In genomic region chr1:235923466-235924008, GRCh38 we compare ENCODE assay signal across 9 cellular contexts. TPM values are rescaled to one million over a fixed set of nuclear protein-coding genes. Genes with fewer than 3 reads are reported as not detected.
DNase-seq lines count a peak whose midpoint lies in the region; ATAC-seq, FAIRE-seq and TF ChIP-seq lines count a peak whose summit lies in the region.
"Had no signal": no experiment of that assay in that cellular context is flagged by ENCODE, and none has a peak within 500 bp of the region (broad histone marks: within the 10 kb centered on the region; RNA-seq: fewer than 3 reads in every experiment).

No MANE protein-coding gene starts in this region.

- H3K27ac ChIP-seq in DOHH2 (ENCODE audit: low read depth, low read length) (no peak overlapping the region), SK-N-MC (peak overlapping the region; percentile 17; the same call in 1 of the 2 replicates), keratinocyte (ENCODE audit: control insufficient read depth, insufficient read depth, low read length) (peak overlapping the region; percentile 70), ovary (no peak overlapping the region), tibial nerve (no peak overlapping the region)
- H3K27ac ChIP-seq: SJSA1 had no signal

- H3F3A ChIP-seq in DOHH2 (ENCODE audit: control insufficient read depth, insufficient read depth) = no peaks in the 10 kb centered on the region

- no peaks in the 10 kb centered on the region for H3K36me3 ChIP-seq in DOHH2 (ENCODE audit: control insufficient read depth, low read length)
- no peaks in the 10 kb centered on the region for H3K36me3 ChIP-seq in SK-N-MC (ENCODE audit: insufficient read depth, low read length)
- H3K36me3 ChIP-seq in keratinocyte (ENCODE audit: control insufficient read depth in 2 of 2, extremely low read depth in 1 of 2, insufficient read depth in 2 of 2, low read length in 2 of 2) = no peaks in the 10 kb centered on the region
- H3K36me3 ChIP-seq in ovary = no peaks in the 10 kb centered on the region
- H3K36me3 ChIP-seq in tibial nerve = no peaks in the 10 kb centered on the region
- H3K36me3 ChIP-seq: SJSA1 had no signal

- WGBS in ovary, 3 donors = 60 to 68% (median 65%) methylated on average over 6 of the region's 6 CpGs
- WGBS in tibial nerve, 2 donors = 58% methylated on average over 6 of the region's 6 CpGs

- dilution Hi-C loops in keratinocyte (cut with MboI; ENCODE audit: extremely low pct_ligation_motif_present, low sequenced_read_pairs) = no loop called here

- TF ChIP-seq EP300 in ovary (IDR thresholded peaks at IDR 0.05) (no peak), tibial nerve (IDR thresholded peaks at IDR 0.05) (no peak)

- H2AFZ ChIP-seq in keratinocyte (ENCODE audit: control insufficient read depth, low read length) = no peak overlapping the region

- H3K79me2 ChIP-seq in DOHH2 (ENCODE audit: control insufficient read depth, low read length) (no peaks in the 10 kb centered on the region), keratinocyte (ENCODE audit: control insufficient read depth, insufficient read depth, low read length) (no peaks in the 10 kb centered on the region)

- H3K27me3 ChIP-seq in DOHH2 (ENCODE audit: control insufficient read depth, low read length) (peaks cover 2% of the 10 kb centered on the region; the same call in 1 of the 2 replicates), keratinocyte (ENCODE audit: control insufficient read depth, extremely low read depth, insufficient read depth, low read length) (no peaks in the 10 kb centered on the region), ovary (no peaks in the 10 kb centered on the region), tibial nerve (no peaks in the 10 kb centered on the region)
- H3K27me3 ChIP-seq: SJSA1 had no signal

- DNase-seq in SK-N-MC (ENCODE audit: low read depth, low spot score) (no peak), keratinocyte (ENCODE audit: low read depth, low spot score) (no peak), ovary (no peak), Right ventricle myocardium inferior (ENCODE audit: missing footprints) (no peak), tibial nerve (ENCODE audit: low spot score in 2 of 2) (no peak)

- no peaks in the 10 kb centered on the region for H3K9me2 ChIP-seq in DOHH2 (replicated peaks; ENCODE audit: control insufficient read depth, low read length)

- intact Hi-C loops in ovary (cut with DNase I) (no loop called here), Right ventricle myocardium inferior (cut with DNase I) (no loop called here)

- TF ChIP-seq POLR2A in ovary (IDR thresholded peaks at IDR 0.05) (no peak), tibial nerve (IDR thresholded peaks at IDR 0.05) (no peak)

- ATAC-seq in HG03108 (IDR thresholded peaks at IDR 0.05; ENCODE audit: unreplicated experiment) (peak; percentile 49), HG03135 (IDR thresholded peaks at IDR 0.05; ENCODE audit: unreplicated experiment) (no peak), Right ventricle myocardium inferior (no peak)

- H3K4me3 ChIP-seq in DOHH2 (ENCODE audit: low read length) = no peak overlapping the region
- H3K4me3 ChIP-seq in SK-N-MC = no peak overlapping the region
- peak overlapping the region in 1 of 3 experiments; percentile 7 for H3K4me3 ChIP-seq in keratinocyte (ENCODE audit: control insufficient read depth in 2 of 3, extremely low read depth in 1 of 3, insufficient read depth in 2 of 3, low read depth in 1 of 3, low read length in 3 of 3)
- no peak overlapping the region for H3K4me3 ChIP-seq in ovary
- no peak overlapping the region for H3K4me3 ChIP-seq in tibial nerve
- H3K4me3 ChIP-seq: SJSA1 had no signal

- H4K20me1 ChIP-seq in DOHH2 (ENCODE audit: control insufficient read depth, insufficient read depth, low read depth, low read length) (no peaks in the 10 kb centered on the region), keratinocyte (ENCODE audit: control insufficient read depth, extremely low read depth, insufficient read depth, low read length) (no peaks in the 10 kb centered on the region)

- peak; percentile 68 for FAIRE-seq in keratinocyte (lab: Jason Lieb, UNC)

- H3K9me1 ChIP-seq in keratinocyte (ENCODE audit: control insufficient read depth, extremely low read depth, insufficient read depth, low read length) = peaks cover 3% of the 10 kb centered on the region

- TF ChIP-seq CTCF in DOHH2 (IDR thresholded peaks at IDR 0.05; ENCODE audit: low read depth, low read length, poor library complexity, severe bottlenecking) (no peak), keratinocyte (optimal IDR thresholded peaks at IDR 0.05 in 1 of 3, IDR thresholded peaks at IDR 0.05 in 1 of 3, conservative IDR thresholded peaks at IDR 0.05 in 1 of 3; ENCODE audit: extremely low read depth in 1 of 3, insufficient read depth in 2 of 3, low read length in 3 of 3) (no peak), ovary (IDR thresholded peaks at IDR 0.05) (no peak), tibial nerve (IDR thresholded peaks at IDR 0.05) (no peak)

- no peak overlapping the region for H3K9ac ChIP-seq in SK-N-MC (ENCODE audit: insufficient read length)
- H3K9ac ChIP-seq in keratinocyte (ENCODE audit: control insufficient read depth, extremely low read depth, insufficient read depth, low read length) = peak overlapping the region; percentile 17

- H3K4me1 ChIP-seq in DOHH2 (ENCODE audit: control insufficient read depth, low read length) = peaks cover 10% of the 10 kb centered on the region
- H3K4me1 ChIP-seq in keratinocyte (ENCODE audit: control insufficient read depth, extremely low read depth, insufficient read depth, low read length) = peaks cover 48% of the 10 kb centered on the region
- no peaks in the 10 kb centered on the region for H3K4me1 ChIP-seq in ovary (ENCODE audit: insufficient read depth)
- peaks cover 0 to 31% (median 26%) of the 10 kb centered on the region in 4 donors for H3K4me1 ChIP-seq in tibial nerve

- H3K9me3 ChIP-seq in DOHH2 (ENCODE audit: control insufficient read depth, insufficient read depth, low read length) (no peaks in the 10 kb centered on the region), SK-N-MC (ENCODE audit: low read depth, low read length) (no peaks in the 10 kb centered on the region), keratinocyte (ENCODE audit: control insufficient read depth, low read depth, low read length) (no peaks in the 10 kb centered on the region), ovary (no peaks in the 10 kb centered on the region), tibial nerve (no peaks in the 10 kb centered on the region)
- H3K9me3 ChIP-seq: SJSA1 had no signal

- H3K4me2 ChIP-seq in DOHH2 (ENCODE audit: low read length) = peak overlapping the region; percentile 25
- H3K4me2 ChIP-seq in keratinocyte (ENCODE audit: control insufficient read depth, extremely low read depth, insufficient read depth, low read depth, low read length) = peak overlapping the region; percentile 76

RNA-seq across cellular contexts. Expression of gene LYST, which starts 56.8 kb away (rescaled TPM):
- polyA plus RNA-seq in keratinocyte (9.5 to 30.9 TPM (median 24.7 TPM) in 3 replicates), ovary (10 to 100 TPM in 1 of 2 donors, 1 to 10 TPM in 1; 6.8 to 12.4 TPM)
- polyA plus RNA-seq in keratinocyte (2011; ENCODE audit: low read depth) = 29.2 TPM
- polyA plus RNA-seq in keratinocyte (2011; cell fraction: cytosol; rRNA removed) = 5.9 and 13.2 TPM in 2 replicates
- 49.0 and 52.9 TPM in 2 replicates for polyA plus RNA-seq in keratinocyte (2011; cell fraction: nucleus; rRNA removed)
- 7.7 and 20.9 TPM in 2 replicates for polyA plus RNA-seq in keratinocyte (2012; ENCODE audit: low replicate concordance)
- 13.1 to 108 TPM (median 83.3 TPM) in 3 replicates for polyA minus RNA-seq in keratinocyte
- polyA minus RNA-seq in keratinocyte (2011; cell fraction: cytosol; rRNA and poly(A)+ RNA removed) = 11.1 TPM
- 126 and 238 TPM in 2 replicates for polyA minus RNA-seq in keratinocyte (2011; cell fraction: nucleus; rRNA and poly(A)+ RNA removed)
- total RNA-seq in ovary (10 to 100 TPM; 18.0 to 29.2 (median 21.8) TPM), Right ventricle myocardium inferior (10.6 TPM), tibial nerve (10 to 100 TPM; 48.0 to 62.8 (median 61.0) TPM)

Comparison
In these comparisons a context has a peak if more than half of its experiments do, and no peak if none do; other contexts are left out.
1. H3K27ac ChIP-seq: peak in SK-N-MC (single experiment) and keratinocyte (single experiment); none in DOHH2 (single experiment), ovary (0 of 2) and tibial nerve (0 of 4).